9 cellular contexts compared by ENCODE assay signal in the genomic region with DNA sequence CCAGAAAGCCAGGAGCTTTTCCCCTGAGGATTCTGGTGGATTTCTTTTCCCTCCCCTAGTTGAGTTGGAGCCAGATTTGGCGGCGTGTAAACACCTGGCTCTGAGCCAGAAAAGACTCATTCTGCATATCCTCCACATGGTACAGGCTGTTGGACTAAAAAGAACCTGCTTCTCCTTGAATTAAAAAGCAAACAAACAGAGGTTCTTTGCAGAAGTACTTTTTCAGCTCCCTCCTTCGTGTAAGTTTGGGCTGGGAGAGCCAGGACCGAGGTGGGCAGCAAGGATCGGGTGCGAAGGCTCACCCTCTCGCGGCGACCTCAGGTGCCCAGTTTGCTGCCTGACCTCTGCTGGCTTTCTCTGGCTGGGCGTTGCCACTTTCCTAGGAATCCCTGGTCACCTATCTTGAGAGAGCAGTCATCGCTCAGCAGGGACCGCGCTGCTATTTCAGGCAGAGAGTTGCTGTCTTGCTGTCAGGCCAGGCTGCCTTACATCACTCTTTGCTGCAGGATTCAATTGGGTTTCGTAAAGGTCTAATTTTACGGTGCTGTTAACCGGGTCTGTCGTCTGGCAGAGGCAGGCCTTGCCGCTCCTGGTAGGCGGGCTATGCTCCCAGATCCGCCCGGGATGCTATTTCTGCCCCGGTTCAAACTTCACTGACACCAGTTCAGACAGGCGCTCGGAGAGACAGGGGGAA. TPM values are rescaled to one million over a fixed set of nuclear protein-coding genes. Genes with fewer than 3 reads are reported as not detected.
DNase-seq lines count a peak whose midpoint lies in the region; ATAC-seq, FAIRE-seq and TF ChIP-seq lines count a peak whose summit lies in the region.
"Had no signal": no experiment of that assay in that cellular context is flagged by ENCODE, and none has a peak within 500 bp of the region (broad histone marks: within the 10 kb centered on the region; RNA-seq: fewer than 3 reads in every experiment).

No MANE protein-coding gene starts in this region.

- WGBS in stomach, 5 donors, result 11 to 19% (median 14%) methylated on average over 22 to 24 of the region's 24 CpGs

- no peak for TF ChIP-seq EP300 in stomach (IDR thresholded peaks at IDR 0.05)

- peaks cover 23% of the 10 kb centered on the region for H3K36me3 Mint-ChIP-seq in astrocyte (ENCODE audit: low read depth, unreplicated experiment)
- peaks cover 5% of the 10 kb centered on the region for H3K36me3 Mint-ChIP-seq in effector memory CD8-positive, alpha-beta T cell (ENCODE audit: insufficient read depth)

- DNase-seq in NCI-H1092 treated with DMSO at 0.1 percent for 48 hours (lab: John Stamatoyannopoulos, UW) (peak; percentile 45), astrocyte (ENCODE audit: low read depth) (peak; percentile 59), stomach (peak; percentile 43)
- DNase-seq in effector memory CD8-positive, alpha-beta T cell, result no peak

- ATAC-seq in GM19035 (IDR thresholded peaks at IDR 0.05; ENCODE audit: unreplicated experiment) (no peak), HG03520 (IDR thresholded peaks at IDR 0.05; ENCODE audit: unreplicated experiment) (no peak)
- no peak for ATAC-seq in effector memory CD8-positive, alpha-beta T cell (replicated peaks)

- H3K4me3 ChIP-seq in ACC112 (ENCODE audit: low read depth, low read length) (peak overlapping the region; percentile 87), astrocyte (ENCODE audit: insufficient read depth, low read depth, low read length) (peak overlapping the region; percentile 44), iPS-15b (ENCODE audit: low read depth, low read length) (peak overlapping the region; percentile 52), stomach (peak overlapping the region; percentile 9 to 33 (median 17))

- peaks cover 48% of the 10 kb centered on the region for H3K79me2 ChIP-seq in ACC112 (ENCODE audit: control insufficient read depth, insufficient read depth, low read length, unreplicated experiment)
- peaks cover 37% of the 10 kb centered on the region for H3K79me2 ChIP-seq in astrocyte (ENCODE audit: insufficient read depth, low read length)

- TF ChIP-seq POLR2A in stomach (IDR thresholded peaks at IDR 0.05), result no peak

- no peaks in the 10 kb centered on the region for H3K27me3 Mint-ChIP-seq in astrocyte (ENCODE audit: low read depth, unreplicated experiment)
- H3K27me3 Mint-ChIP-seq in effector memory CD8-positive, alpha-beta T cell, result peaks cover 62 to 78% of the 10 kb centered on the region in 2 donors

- TF ChIP-seq CTCF in astrocyte (IDR thresholded peaks at IDR 0.05; ENCODE audit: insufficient read depth, low read depth, low read length) (no peak), stomach (IDR thresholded peaks at IDR 0.05) (no peak)

- peak overlapping the region; percentile 70 for H3K9ac ChIP-seq in astrocyte (ENCODE audit: low read length)
- H3K9ac ChIP-seq in iPS-15b (ENCODE audit: low read depth, low read length), result no peak overlapping the region

- H3K27ac ChIP-seq in ACC112 (ENCODE audit: low read depth, low read length) (peak overlapping the region; percentile 91), astrocyte (ENCODE audit: low read depth, low read length) (peak overlapping the region; percentile 57), stomach (peak overlapping the region; percentile 11 to 81 (median 65))

- H3K9me3 Mint-ChIP-seq in astrocyte (ENCODE audit: unreplicated experiment), result peaks cover 3% of the 10 kb centered on the region
- no peaks in the 10 kb centered on the region for H3K9me3 Mint-ChIP-seq in effector memory CD8-positive, alpha-beta T cell

- H3K36me3 ChIP-seq in ACC112 (ENCODE audit: insufficient read depth, low read length), result peaks cover 4% of the 10 kb centered on the region; the same call in 1 of the 2 replicates
- H3K36me3 ChIP-seq in astrocyte (ENCODE audit: insufficient read depth, low read length), result peaks cover 3% of the 10 kb centered on the region
- H3K36me3 ChIP-seq in iPS-15b (ENCODE audit: control insufficient read depth, insufficient read depth, low read length), result no peaks in the 10 kb centered on the region
- H3K36me3 ChIP-seq in stomach, result no peaks in the 10 kb centered on the region

- FAIRE-seq in astrocyte (lab: Jason Lieb, UNC), result no peak
- FAIRE-seq: G401.6 had no signal

- intact Hi-C loops in stomach (cut with DNase I; ENCODE audit: low total_unique reads), result loop anchor here (10.0 kb wide), 2 partner anchors 418 to 498 kb away; no protein-coding TSS in a partner anchor

- H2AFZ ChIP-seq in ACC112 (ENCODE audit: low read length, unreplicated experiment) (no peak overlapping the region), astrocyte (ENCODE audit: low read depth, low read length) (peak overlapping the region; percentile 53)

- H3K4me1 ChIP-seq in ACC112 (ENCODE audit: control insufficient read depth, insufficient read depth, low read length, unreplicated experiment) (peaks cover 16% of the 10 kb centered on the region), astrocyte (ENCODE audit: insufficient read depth, low read length) (peaks cover 31% of the 10 kb centered on the region), iPS-15b (ENCODE audit: control insufficient read depth, insufficient read depth, low read length) (peaks cover 18% of the 10 kb centered on the region), stomach (peaks cover 15 to 44% (median 29%) of the 10 kb centered on the region in 4 donors)

- H4K20me1 ChIP-seq in astrocyte (ENCODE audit: insufficient read depth, low read length), result peaks cover 4% of the 10 kb centered on the region

- H3K4me2 ChIP-seq in astrocyte (ENCODE audit: low read length), result peak overlapping the region; percentile 92

- peaks cover 46% of the 10 kb centered on the region for H3K4me1 Mint-ChIP-seq in astrocyte (ENCODE audit: low read depth, unreplicated experiment)
- H3K4me1 Mint-ChIP-seq in effector memory CD8-positive, alpha-beta T cell (ENCODE audit: low read depth in 2 of 2), result no peaks in the 10 kb centered on the region

- peak overlapping the region; percentile 87 for H3K4me3 Mint-ChIP-seq in astrocyte (ENCODE audit: unreplicated experiment)
- H3K4me3 Mint-ChIP-seq in effector memory CD8-positive, alpha-beta T cell, result no peak overlapping the region

- peak overlapping the region; percentile 99 for H3K27ac Mint-ChIP-seq in astrocyte (ENCODE audit: unreplicated experiment)
- no peak overlapping the region for H3K27ac Mint-ChIP-seq in effector memory CD8-positive, alpha-beta T cell

- H3K27me3 ChIP-seq in ACC112 (ENCODE audit: insufficient read depth, low read length) (no peaks in the 10 kb centered on the region), astrocyte (ENCODE audit: insufficient read depth, low read length) (peaks cover 5% of the 10 kb centered on the region), iPS-15b (ENCODE audit: control insufficient read depth, insufficient read depth, low read length) (peaks cover 74% of the 10 kb centered on the region), stomach (peaks cover 0 to 66% (median 19%) of the 10 kb centered on the region in 3 donors)

- no peaks in the 10 kb centered on the region for H3K9me3 ChIP-seq in astrocyte (ENCODE audit: insufficient read depth, low read depth, low read length)
- no peaks in the 10 kb centered on the region for H3K9me3 ChIP-seq in iPS-15b (ENCODE audit: control insufficient read depth, insufficient read depth, low read length)
- no peaks in the 10 kb centered on the region for H3K9me3 ChIP-seq in stomach

RNA-seq across cellular contexts. Expression of a gene that starts 3.2 kb away (rescaled TPM):
- 172 and 208 TPM in 2 replicates for total RNA-seq in astrocyte
- total RNA-seq in stomach, result 10 to 100 TPM in 1 of 5 donors, 1 to 10 TPM in 2, under 1 TPM in 2; 0.45 to 11.7 (median 7.0) TPM
- polyA plus RNA-seq in stomach, result 1 to 10 TPM in 2 of 3 donors, under 1 TPM in 1; 0.73 to 2.6 (median 1.2) TPM

Comparison
In these comparisons a context has a peak if more than half of its experiments do, and no peak if none do; other contexts are left out.
1. H3K4me3 ChIP-seq: peak in every context shown above with its lines; median percentile 87 in ACC112; 52 in iPS-15b; 44 in astrocyte; 17 in stomach.
2. DNase-seq: peak in NCI-H1092 treated with DMSO at 0.1 percent for 48 hours (single experiment), astrocyte (single experiment) and stomach (single experiment); none in effector memory CD8-positive, alpha-beta T cell (0 of 3).
3. RNA of a gene that starts 3.2 kb away (total RNA-seq): 172 to 208 TPM in astrocyte; 0.45 to 11.7 TPM in stomach; every median in the first group is over 10 times any median in the second.
4. Peak in every context shown above with its lines, with median percentiles within 50 percentile points of each other: H3K27ac ChIP-seq.